ENCODE assay signal across 9 cellular contexts in the genomic region with DNA sequence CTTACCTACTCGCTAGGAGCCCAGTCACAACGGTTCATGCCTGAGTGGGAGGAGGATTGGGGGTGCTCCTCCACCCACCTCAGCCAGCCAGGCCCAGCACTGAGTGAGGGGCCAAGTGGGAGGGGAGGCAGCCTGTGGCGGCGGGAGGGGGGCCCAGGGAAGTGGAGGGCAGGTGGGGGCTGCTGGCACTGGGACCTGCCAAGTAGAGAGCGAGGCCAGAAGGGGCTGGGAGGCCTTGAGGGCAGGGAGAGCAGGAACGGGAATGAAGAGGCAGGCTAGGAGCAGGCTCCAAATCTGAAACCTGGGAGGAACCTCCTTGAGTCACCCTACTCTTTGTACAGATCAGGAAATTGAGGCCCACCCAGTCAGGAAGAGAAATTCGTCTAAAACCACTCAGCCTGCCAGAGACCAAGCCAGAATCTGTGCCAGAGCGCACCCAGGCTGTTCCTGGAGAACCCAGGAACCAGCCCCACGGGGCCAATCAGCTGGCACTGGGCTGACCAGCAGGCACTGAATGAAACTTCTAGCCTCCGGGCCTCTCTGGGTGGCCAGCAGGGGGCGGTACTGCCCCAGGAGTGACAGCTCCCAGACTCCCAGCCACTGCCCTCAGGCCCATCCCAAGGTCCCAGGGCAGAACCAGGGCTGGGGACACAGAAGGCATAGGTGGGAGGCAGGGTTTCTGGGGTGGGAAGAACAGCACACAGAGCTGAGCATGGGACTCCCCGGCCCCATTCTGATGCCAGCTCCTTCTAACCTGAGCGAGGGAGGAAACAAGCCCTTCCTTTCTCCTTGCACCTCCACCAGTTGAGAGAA. TPM values are rescaled to one million over a fixed set of nuclear protein-coding genes. Genes with fewer than 3 reads are reported as not detected.
A peak's percentile ranks its signal among the peaks of the same experiment; 100 is the strongest.
DNase-seq lines count a peak whose midpoint lies in the region; ATAC-seq, FAIRE-seq and TF ChIP-seq lines count a peak whose summit lies in the region.
"Had no signal": no experiment of that assay in that cellular context is flagged by ENCODE, and none has a peak within 500 bp of the region (broad histone marks: within the 10 kb centered on the region; RNA-seq: fewer than 3 reads in every experiment).

No MANE protein-coding gene starts in this region.

- WGBS in HepG2 (ENCODE audit: low lambda C conversion rate), result 4% methylated on average over 7 of the region's 13 CpGs

- no peak overlapping the region for H3K9ac ChIP-seq in HepG2 (ENCODE audit: insufficient read depth, low read depth, low read length)

- H3K4me1 Mint-ChIP-seq in CD8-positive, alpha-beta T cell (ENCODE audit: low read depth), result peaks cover 32% of the 10 kb centered on the region
- peaks cover 80% of the 10 kb centered on the region for H3K4me1 Mint-ChIP-seq in activated CD4-positive, alpha-beta T cell treated with anti-CD3 and anti-CD28 coated beads for 36 hours

- H3K4me3 Mint-ChIP-seq in CD8-positive, alpha-beta T cell, result no peak overlapping the region
- H3K4me3 Mint-ChIP-seq in activated CD4-positive, alpha-beta T cell treated with anti-CD3 and anti-CD28 coated beads for 36 hours, result no peak overlapping the region

- peak; percentile 27 for ATAC-seq in CD8-positive, alpha-beta T cell
- ATAC-seq in activated CD4-positive, alpha-beta T cell treated with anti-CD3 and anti-CD28 coated beads for 36 hours, result peak; percentile 13
- ATAC-seq in HepG2 (peak; percentile 92), HG03442 (IDR thresholded peaks at IDR 0.05; ENCODE audit: unreplicated experiment) (no peak)

- TF ChIP-seq RAD21 in HepG2 (CRISPR knock-in tag; IDR thresholded peaks at IDR 0.05), result peak; percentile 99

- peak; percentile 65 for FAIRE-seq in HepG2 (lab: Jason Lieb, UNC)

- H3K4me1 ChIP-seq in CD8-positive, alpha-beta T cell (ENCODE audit: insufficient read depth, low read length), result peaks cover 36% of the 10 kb centered on the region
- H3K4me1 ChIP-seq in HAP-1 (no peaks in the 10 kb centered on the region; the same call in 1 of the 2 replicates), HepG2 (ENCODE audit: insufficient read depth, low read length) (peaks cover 66% of the 10 kb centered on the region)

- no peaks in the 10 kb centered on the region for H3K27me3 ChIP-seq in CD8-positive, alpha-beta T cell (ENCODE audit: insufficient read depth, low read length)
- H3K27me3 ChIP-seq in HAP-1 (ENCODE audit: low read depth), result no peaks in the 10 kb centered on the region
- peaks cover 0 to 19% of the 10 kb centered on the region in 2 experiments; a peak in 3 of 5 replicates for H3K27me3 ChIP-seq in HepG2 (ENCODE audit: control insufficient read depth in 1 of 2, insufficient read depth in 2 of 2, low read length in 2 of 2)

- H3K79me2 ChIP-seq in HepG2 (ENCODE audit: insufficient read depth, low read length), result no peaks in the 10 kb centered on the region

- H3K27ac Mint-ChIP-seq in CD8-positive, alpha-beta T cell, result no peak overlapping the region
- peak overlapping the region; percentile 97 for H3K27ac Mint-ChIP-seq in activated CD4-positive, alpha-beta T cell treated with anti-CD3 and anti-CD28 coated beads for 36 hours

- POLR2A ChIA-PET in CD8-positive, alpha-beta T cell (lab: Charles Lee), result interaction anchor here (0.6 to 3.3 kb wide), 4 partner anchors 52 to 1224 kb away, joined by 3 to 11 read pairs (median 4); partner anchors contain the start of genes SEMA7A and UBL7
- POLR2A ChIA-PET in activated CD4-positive, alpha-beta T cell treated with anti-CD3 and anti-CD28 coated beads for 36 hours (lab: Charles Lee), result no interaction called here
- POLR2A ChIA-PET in HepG2 (lab: Yijun Ruan, JAX), result interaction anchor here (0.7 to 8.8 kb wide), 11 partner anchors 14 to 164 kb away, joined by 3 to 124 read pairs (median 4); partner anchors contain the start of gene UBL7

- BruUV-seq in HepG2 (replicated peaks; lab: Mats Ljungman, UMichigan), result no TSS peak

- no peak overlapping the region for H3K4me3 ChIP-seq in CD8-positive, alpha-beta T cell (ENCODE audit: low read depth, low read length)
- no peak overlapping the region for H3K4me3 ChIP-seq in HAP-1
- no peak overlapping the region for H3K4me3 ChIP-seq in choroid plexus epithelial cell (ENCODE audit: low read depth, low read length)
- peak overlapping the region in 2 of 3 experiments; percentile 26 to 53; a peak in 2 of 6 replicates for H3K4me3 ChIP-seq in HepG2 (replicated peaks in 1 of 3; ENCODE audit: insufficient read depth in 1 of 3, low read depth in 2 of 3, low read length in 3 of 3)

- no peaks in the 10 kb centered on the region for H3K36me3 ChIP-seq in CD8-positive, alpha-beta T cell (ENCODE audit: insufficient read depth, low read length)
- H3K36me3 ChIP-seq in HAP-1 (replicated peaks) (no peaks in the 10 kb centered on the region), HepG2 (replicated peaks in 1 of 2; ENCODE audit: control insufficient read depth in 1 of 2, insufficient read depth in 2 of 2, low read length in 2 of 2) (no peaks in the 10 kb centered on the region)

- intact Hi-C loops in CD8-positive, alpha-beta T cell (cut with DNase I, micrococcal nuclease), result loop anchor here (1.0 to 2.0 kb wide), 4 partner anchors 19 to 107 kb away; no protein-coding TSS in a partner anchor
- intact Hi-C loops in activated CD4-positive, alpha-beta T cell treated with anti-CD3 and anti-CD28 coated beads for 36 hours (cut with DNase I, micrococcal nuclease), result loop anchor here (1.0 to 2.0 kb wide), 6 partner anchors 52 to 159 kb away; partner anchors contain the start of genes UBL7 (in 2 of the 2) and ARID3B (in 1 of the 2)
- intact Hi-C loops in HepG2 (cut with micrococcal nuclease; ENCODE audit: unreplicated experiment), result loop anchor here (1.0 to 2.0 kb wide), 3 partner anchors 56 to 107 kb away; no protein-coding TSS in a partner anchor

- H3K4me2 ChIP-seq in HepG2 (ENCODE audit: low read depth, low read length), result peak overlapping the region; percentile 75

- no peaks in the 10 kb centered on the region for H3K9me3 ChIP-seq in CD8-positive, alpha-beta T cell (ENCODE audit: low read length)
- H3K9me3 ChIP-seq in HAP-1, result no peaks in the 10 kb centered on the region
- H3K9me3 ChIP-seq in HepG2 (ENCODE audit: low read length), result no peaks in the 10 kb centered on the region

- H2AFZ ChIP-seq in HepG2 (ENCODE audit: low read length), result no peak overlapping the region

- peak; percentile 49 to 88 (median 72) for DNase-seq in CD8-positive, alpha-beta T cell
- DNase-seq in HAP-1 (ENCODE audit: low spot score in 2 of 2) (peak; percentile 87 to 98), NCI-H345 treated with DMSO at 0.1 percent for 48 hours (lab: John Stamatoyannopoulos, UW; ENCODE audit: unreplicated experiment) (peak; percentile 3), choroid plexus epithelial cell (ENCODE audit: low read depth) (peak; percentile 81), HepG2 (ENCODE audit: low spot score) (peak; percentile 74)
- DNase-seq in activated CD4-positive, alpha-beta T cell treated with anti-CD3 and anti-CD28 coated beads for 36 hours, result peak; percentile 87
- peak; percentile 29 to 68 (median 53) for DNase-seq in stimulated activated CD4-positive, alpha-beta T cell treated with anti-CD3 and anti-CD28 coated beads, TNF-alpha, amount 100 ng/mL, for 1 hour (ENCODE audit: low read depth in 3 of 3, low spot score in 1 of 3)

- no peaks in the 10 kb centered on the region for H3K9me3 Mint-ChIP-seq in CD8-positive, alpha-beta T cell
- H3K9me3 Mint-ChIP-seq in activated CD4-positive, alpha-beta T cell treated with anti-CD3 and anti-CD28 coated beads for 36 hours (ENCODE audit: low read depth), result no peaks in the 10 kb centered on the region

- H3K27me3 Mint-ChIP-seq in CD8-positive, alpha-beta T cell (ENCODE audit: low read depth), result no peaks in the 10 kb centered on the region
- no peaks in the 10 kb centered on the region for H3K27me3 Mint-ChIP-seq in activated CD4-positive, alpha-beta T cell treated with anti-CD3 and anti-CD28 coated beads for 36 hours

- no peaks in the 10 kb centered on the region for H4K20me1 ChIP-seq in HepG2 (ENCODE audit: insufficient read depth, low read length)

- CTCF ChIA-PET in CD8-positive, alpha-beta T cell (lab: Charles Lee), result interaction anchor here (0.5 to 17.3 kb wide), 22 partner anchors 10 to 1553 kb away, joined by 3 to 717 read pairs (median 4); partner anchors contain the start of genes ARID3B, CYP11A1, SEMA7A and UBL7
- CTCF ChIA-PET in activated CD4-positive, alpha-beta T cell treated with anti-CD3 and anti-CD28 coated beads for 36 hours (lab: Charles Lee), result interaction anchor here (0.5 to 10.2 kb wide), 27 partner anchors 8 to 393 kb away, joined by 3 to 176 read pairs (median 4); partner anchors contain the start of genes CYP11A1, SEMA7A, STRA6 and UBL7
- CTCF ChIA-PET in HepG2 (lab: Yijun Ruan, JAX; ENCODE audit: low intra/inter-chr PET ratio, low total read pairs), result interaction anchor here (0.7 to 3.5 kb wide), 7 partner anchors 8 to 239 kb away, joined by 3 to 77 read pairs (median 4); partner anchors contain the start of gene UBL7

- no peak overlapping the region for H3K27ac ChIP-seq in CD8-positive, alpha-beta T cell (ENCODE audit: low read depth, low read length)
- H3K27ac ChIP-seq in HepG2 (ENCODE audit: extremely low read length, insufficient read depth, low read length), result no peak overlapping the region

- no peak for TF ChIP-seq POLR2A in HepG2 (IDR thresholded peaks at IDR 0.05; ENCODE audit: insufficient read depth in 1 of 2, low read depth in 2 of 2, low read length in 2 of 2)

- in situ Hi-C loops in HAP-1 (cut with MboI; ENCODE audit: low sequenced_read_pairs), result loop anchor here (5.0 to 10.0 kb wide), 2 partner anchors 60 to 103 kb away; no protein-coding TSS in a partner anchor
- in situ Hi-C loops in HepG2 (cut with HindIII; ENCODE audit: extremely low pct_ligation_motif_present, low pct_unique_long_range_greater_than_20kb), result loop anchor here (5.0 kb wide), 1 partner anchor 105 kb away; no protein-coding TSS in a partner anchor

- peak; percentile 97 for TF ChIP-seq CTCF in CD8-positive, alpha-beta T cell (IDR thresholded peaks at IDR 0.05)
- peak; percentile 99 for TF ChIP-seq CTCF in choroid plexus epithelial cell (conservative IDR thresholded peaks at IDR 0.05; ENCODE audit: low read depth, low read length)
- peak; percentile 98 for TF ChIP-seq CTCF in HepG2 (CRISPR knock-in tag; IDR thresholded peaks at IDR 0.05)

- TF ChIP-seq EP300 in HepG2 (IDR thresholded peaks at IDR 0.05; ENCODE audit: low read depth in 2 of 2, low read length in 2 of 2) (no peak), HepG2 (CRISPR knock-in tag; IDR thresholded peaks at IDR 0.05; ENCODE audit: borderline replicate concordance) (no peak)

- H3K36me3 Mint-ChIP-seq in CD8-positive, alpha-beta T cell, result no peaks in the 10 kb centered on the region
- H3K36me3 Mint-ChIP-seq in activated CD4-positive, alpha-beta T cell treated with anti-CD3 and anti-CD28 coated beads for 36 hours (ENCODE audit: low read depth), result no peaks in the 10 kb centered on the region

RNA-seq across cellular contexts. Expression of gene CYP11A1, which starts 14.8 kb away (rescaled TPM):
- not detected for total RNA-seq in CD8-positive, alpha-beta T cell
- total RNA-seq in activated CD4-positive, alpha-beta T cell treated with anti-CD3 and anti-CD28 coated beads for 36 hours, result not detected
- total RNA-seq in HepG2 (2016; rRNA removed; fragmentation: Illumina TruSeq; extraction: Trizol), result 0.66 and 0.86 TPM in 2 replicates
- 0.30 and 0.62 TPM in 2 replicates for total RNA-seq in HepG2 (2016; cell fraction: cytosol; rRNA removed; fragmentation: Illumina TruSeq; extraction: Trizol; ENCODE audit: low read depth)
- 0.43 and 0.71 TPM in 2 replicates for total RNA-seq in HepG2 (2016; cell fraction: insoluble cytoplasmic fraction; rRNA removed; fragmentation: Illumina TruSeq; extraction: Trizol)
- total RNA-seq in HepG2 (2016; cell fraction: membrane; rRNA removed; fragmentation: Illumina TruSeq; extraction: Trizol), result 0.65 and 0.74 TPM in 2 replicates
- total RNA-seq in HepG2 (2016; cell fraction: nucleus; rRNA removed; fragmentation: Illumina TruSeq; extraction: Trizol), result 0.40 and 0.66 TPM in 2 replicates
- polyA plus RNA-seq in HepG2 (2011; rRNA removed), result 0.92 and 1.4 TPM in 2 replicates
- 0.98 and 1.0 TPM in 2 replicates for polyA plus RNA-seq in HepG2 (2011; cell fraction: cytosol; rRNA removed)
- polyA plus RNA-seq in HepG2 (2011; cell fraction: nucleus; rRNA removed), result 1.5 and 1.8 TPM in 2 replicates
- polyA plus RNA-seq in HepG2 (2012), result 0.54 and 0.73 TPM in 2 replicates
- 0.26 and 0.61 TPM in 2 replicates for polyA plus RNA-seq in HepG2 (2016; cell fraction: cytosol; fragmentation: Illumina TruSeq; extraction: Trizol; ENCODE audit: low read depth)
- 0.66 and 0.83 TPM in 2 replicates for polyA plus RNA-seq in HepG2 (2016; cell fraction: insoluble cytoplasmic fraction; fragmentation: Illumina TruSeq; extraction: Trizol; ENCODE audit: low read depth)
- polyA plus RNA-seq in HepG2 (2016; cell fraction: membrane; fragmentation: Illumina TruSeq; extraction: Trizol; ENCODE audit: low read depth), result 0.36 and 0.45 TPM in 2 replicates
- polyA plus RNA-seq in HepG2 (2016; cell fraction: nucleus; fragmentation: Illumina TruSeq; extraction: Trizol; ENCODE audit: insufficient read depth, low read depth), result 0.64 and 0.93 TPM in 2 replicates
- 1.6 and 8.2 TPM in 2 replicates for polyA minus RNA-seq in HepG2 (2011; rRNA and poly(A)+ RNA removed; ENCODE audit: low replicate concordance)
- 0.99 TPM in 1 of 2 replicates, not detected in the other for polyA minus RNA-seq in HepG2 (2011; cell fraction: cytosol; rRNA and poly(A)+ RNA removed)
- 0.39 and 0.87 TPM in 2 replicates for polyA minus RNA-seq in HepG2 (2011; cell fraction: nucleus; rRNA and poly(A)+ RNA removed)
- total RNA-seq: T-helper 2 cell treated with Interferon-gamma antibody and Interleukin-4, amounts not matched to agents 100 ng/mL and 5 ng/mL, for 36 hours had no signal

RNA-seq across cellular contexts. Expression of gene SEMA7A, which starts 51.5 kb away (rescaled TPM):
- 1 to 10 TPM; 8.8 to 9.4 TPM for total RNA-seq in CD8-positive, alpha-beta T cell
- total RNA-seq in activated CD4-positive, alpha-beta T cell treated with anti-CD3 and anti-CD28 coated beads for 36 hours, result 10 to 100 TPM; 57.3 to 57.7 TPM
- total RNA-seq in HepG2 (2016; rRNA removed; fragmentation: Illumina TruSeq; extraction: Trizol), result 7.1 and 15.8 TPM in 2 replicates
- 6.7 and 6.9 TPM in 2 replicates for total RNA-seq in HepG2 (2016; cell fraction: cytosol; rRNA removed; fragmentation: Illumina TruSeq; extraction: Trizol; ENCODE audit: low read depth)
- total RNA-seq in HepG2 (2016; cell fraction: insoluble cytoplasmic fraction; rRNA removed; fragmentation: Illumina TruSeq; extraction: Trizol), result 5.8 and 16.8 TPM in 2 replicates
- 6.1 and 7.5 TPM in 2 replicates for total RNA-seq in HepG2 (2016; cell fraction: membrane; rRNA removed; fragmentation: Illumina TruSeq; extraction: Trizol)
- 18.1 and 21.2 TPM in 2 replicates for total RNA-seq in HepG2 (2016; cell fraction: nucleus; rRNA removed; fragmentation: Illumina TruSeq; extraction: Trizol)
- 9.0 and 11.3 TPM in 2 replicates for polyA plus RNA-seq in HepG2 (2011; rRNA removed)
- 9.5 and 11.5 TPM in 2 replicates for polyA plus RNA-seq in HepG2 (2011; cell fraction: cytosol; rRNA removed)
- 27.8 and 40.2 TPM in 2 replicates for polyA plus RNA-seq in HepG2 (2011; cell fraction: nucleus; rRNA removed)
- 6.1 and 9.1 TPM in 2 replicates for polyA plus RNA-seq in HepG2 (2012)
- polyA plus RNA-seq in HepG2 (2016; cell fraction: cytosol; fragmentation: Illumina TruSeq; extraction: Trizol; ENCODE audit: low read depth), result 0.77 and 0.90 TPM in 2 replicates
- 3.7 and 5.2 TPM in 2 replicates for polyA plus RNA-seq in HepG2 (2016; cell fraction: insoluble cytoplasmic fraction; fragmentation: Illumina TruSeq; extraction: Trizol; ENCODE audit: low read depth)
- polyA plus RNA-seq in HepG2 (2016; cell fraction: membrane; fragmentation: Illumina TruSeq; extraction: Trizol; ENCODE audit: low read depth), result 2.0 and 2.2 TPM in 2 replicates
- polyA plus RNA-seq in HepG2 (2016; cell fraction: nucleus; fragmentation: Illumina TruSeq; extraction: Trizol; ENCODE audit: insufficient read depth, low read depth), result 40.2 and 42.1 TPM in 2 replicates
- 1.2 and 27.6 TPM in 2 replicates for polyA minus RNA-seq in HepG2 (2011; rRNA and poly(A)+ RNA removed; ENCODE audit: low replicate concordance)
- 8.8 and 9.2 TPM in 2 replicates for polyA minus RNA-seq in HepG2 (2011; cell fraction: cytosol; rRNA and poly(A)+ RNA removed)
- polyA minus RNA-seq in HepG2 (2011; cell fraction: nucleus; rRNA and poly(A)+ RNA removed), result 13.6 and 14.7 TPM in 2 replicates

Comparison
In these comparisons a context has a peak if more than half of its experiments do, and no peak if none do; other contexts are left out.
1. DNase-seq: peak in every context shown above with its lines; median percentile 92 in HAP-1; 87 in activated CD4-positive, alpha-beta T cell treated with anti-CD3 and anti-CD28 coated beads for 36 hours; 81 in choroid plexus epithelial cell; 74 in HepG2; 72 in CD8-positive, alpha-beta T cell; 53 in stimulated activated CD4-positive, alpha-beta T cell treated with anti-CD3 and anti-CD28 coated beads, TNF-alpha, amount 100 ng/mL, for 1 hour; 3 in NCI-H345 treated with DMSO at 0.1 percent for 48 hours.
2. H3K4me3 ChIP-seq: peak in HepG2 (2 of 3); none in CD8-positive, alpha-beta T cell (single experiment), HAP-1 (single experiment) and choroid plexus epithelial cell (single experiment).
3. Peak in every context shown above with its lines, with median percentiles within 50 percentile points of each other: CTCF ChIP-seq.